In the genomic region with DNA sequence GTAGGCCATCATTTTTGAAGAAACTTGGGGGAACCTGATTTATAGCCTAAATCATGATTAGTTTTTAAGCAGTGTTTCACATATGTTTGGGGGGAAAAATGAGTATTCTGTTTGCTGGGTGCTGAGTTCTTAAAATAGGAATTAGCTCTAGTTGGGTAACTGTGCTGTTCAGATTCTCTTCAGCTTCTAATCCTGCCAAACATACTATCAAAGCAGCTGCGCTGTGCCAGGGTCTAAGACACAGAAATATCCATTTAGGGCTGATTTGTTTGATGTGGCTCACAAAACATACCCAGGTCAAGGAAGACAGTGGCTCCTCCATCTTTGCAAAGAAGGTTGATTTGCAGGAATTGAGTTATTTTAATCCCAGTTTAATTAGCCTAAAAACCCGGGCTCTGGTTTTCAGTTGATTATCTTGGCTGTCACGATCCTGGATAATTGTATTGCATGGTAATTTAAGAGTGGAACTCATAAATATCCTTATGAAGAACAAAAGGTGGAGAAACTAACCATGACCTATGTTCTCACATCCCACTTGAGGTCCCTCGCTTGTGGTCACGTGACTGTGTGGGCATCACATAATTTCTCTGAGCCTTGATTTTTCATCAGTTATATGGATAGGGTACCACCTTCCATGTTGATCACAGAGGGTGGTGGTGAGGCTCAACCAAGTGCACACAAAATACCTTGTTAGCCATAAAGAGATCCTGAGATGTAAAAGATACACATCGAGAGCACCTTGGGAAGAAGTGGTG, we compare ENCODE assay signal across 20 cellular contexts. TPM values are rescaled to one million over a fixed set of nuclear protein-coding genes. Genes with fewer than 3 reads are reported as not detected.
A peak's percentile ranks its signal among the peaks of the same experiment; 100 is the strongest.
DNase-seq lines count a peak whose midpoint lies in the region; ATAC-seq and TF ChIP-seq lines count a peak whose summit lies in the region.
"Had no signal": no experiment of that assay in that cellular context is flagged by ENCODE, and none has a peak within 500 bp of the region (broad histone marks: within the 10 kb centered on the region; RNA-seq: fewer than 3 reads in every experiment).

No MANE protein-coding gene starts in this region.

- ATAC-seq in activated CD8-positive, alpha-beta T cell treated with anti-CD3 and anti-CD28 coated beads, Interleukin-2, amount 10 ng/mL, durations not matched to agents 7 days and 5 days, result no peak
- ATAC-seq in right cardiac atrium (no peak), GM18498 (IDR thresholded peaks at IDR 0.05; ENCODE audit: unreplicated experiment) (no peak), HG02610 (IDR thresholded peaks at IDR 0.05; ENCODE audit: unreplicated experiment) (no peak), HG02763 (IDR thresholded peaks at IDR 0.05; ENCODE audit: unreplicated experiment) (no peak)
- ATAC-seq: upper lobe of right lung had no signal

- peaks cover 76% of the 10 kb centered on the region for H3K36me3 Mint-ChIP-seq in activated CD8-positive, alpha-beta T cell treated with anti-CD3 and anti-CD28 coated beads, Interleukin-2, amount 10 ng/mL, durations not matched to agents 7 days and 5 days (ENCODE audit: low read depth)

- H3K9me3 Mint-ChIP-seq in activated CD8-positive, alpha-beta T cell treated with anti-CD3 and anti-CD28 coated beads, Interleukin-2, amount 10 ng/mL, durations not matched to agents 7 days and 5 days (ENCODE audit: insufficient read depth), result peaks cover 3% of the 10 kb centered on the region
- H3K9me3 Mint-ChIP-seq: H9, WTC11 had no signal

- H3K4me3 Mint-ChIP-seq in activated CD8-positive, alpha-beta T cell treated with anti-CD3 and anti-CD28 coated beads, Interleukin-2, amount 10 ng/mL, durations not matched to agents 7 days and 5 days, result no peak overlapping the region
- H3K4me3 Mint-ChIP-seq: H9; T-helper 2 cell treated with Interferon-gamma antibody and Interleukin-4, amounts not matched to agents 5 μg/mL and 100 μg/mL, for 36 hours; WTC11 had no signal

- H3K27ac ChIP-seq in cardiac muscle cell, result peak overlapping the region; percentile 90
- peak overlapping the region; percentile 62 for H3K27ac ChIP-seq in right cardiac atrium (ENCODE audit: low read length)
- H3K27ac ChIP-seq: colonic mucosa, upper lobe of right lung had no signal

- H3K36me3 ChIP-seq in cardiac muscle cell, result peaks cover 5% of the 10 kb centered on the region
- H3K36me3 ChIP-seq: colonic mucosa, upper lobe of right lung had no signal

- no peak overlapping the region for H3K4me3 ChIP-seq in cardiac muscle cell
- H3K4me3 ChIP-seq in right cardiac atrium (ENCODE audit: low read length), result no peak overlapping the region
- H3K4me3 ChIP-seq: colonic mucosa, stomach, upper lobe of right lung had no signal

- H3K4me1 Mint-ChIP-seq in activated CD8-positive, alpha-beta T cell treated with anti-CD3 and anti-CD28 coated beads, Interleukin-2, amount 10 ng/mL, durations not matched to agents 7 days and 5 days (ENCODE audit: low read depth), result peaks cover 85% of the 10 kb centered on the region

- POLR2A ChIA-PET in activated CD8-positive, alpha-beta T cell treated with anti-CD3 and anti-CD28 coated beads, Interleukin-2, amount 10 ng/mL, durations not matched to agents 7 days and 5 days (lab: Charles Lee), result interaction anchor here (1.7 to 5.6 kb wide), 2 partner anchors 12 to 18 kb away, joined by 6 to 31 read pairs; no protein-coding TSS in a partner anchor

- no peaks in the 10 kb centered on the region for H3K27me3 Mint-ChIP-seq in activated CD8-positive, alpha-beta T cell treated with anti-CD3 and anti-CD28 coated beads, Interleukin-2, amount 10 ng/mL, durations not matched to agents 7 days and 5 days (ENCODE audit: low read depth)

- no peak for DNase-seq in cardiac muscle cell (ENCODE audit: low read depth in 1 of 2, low spot score in 1 of 2)
- no peak for DNase-seq in cardiac septum (ENCODE audit: low spot score)
- DNase-seq in activated CD8-positive, alpha-beta T cell treated with anti-CD3 and anti-CD28 coated beads, Interleukin-2, amount 10 ng/mL, durations not matched to agents 7 days and 5 days, result no peak
- no peak for DNase-seq in right cardiac atrium
- no peak for DNase-seq in globus pallidus (ENCODE audit: low spot score)
- DNase-seq: activated gamma-delta T cell treated with Interleukin-2 at 50 U/mL for 16 hours, colonic mucosa, COR-L47, EL, H9, KBM-7, NCI-H2029 treated with DMSO at 0.1 percent for 48 hours, NCI-H446 treated with DMSO at 0.1 percent for 48 hours, stomach, upper lobe of right lung had no signal

- no peaks in the 10 kb centered on the region for H3K27me3 ChIP-seq in cardiac muscle cell
- no peaks in the 10 kb centered on the region for H3K27me3 ChIP-seq in right cardiac atrium (ENCODE audit: control insufficient read depth, insufficient read depth)
- H3K27me3 ChIP-seq: colonic mucosa, stomach, upper lobe of right lung had no signal

- WGBS in right cardiac atrium, result 77% methylated on average over 6 of the region's 6 CpGs

- TF ChIP-seq CTCF in cardiac muscle cell (IDR thresholded peaks at IDR 0.05; ENCODE audit: low read depth, low read length), result no peak

- CTCF ChIA-PET in activated CD8-positive, alpha-beta T cell treated with anti-CD3 and anti-CD28 coated beads, Interleukin-2, amount 10 ng/mL, durations not matched to agents 7 days and 5 days (lab: Charles Lee), result interaction anchor here (0.9 to 1.8 kb wide), 7 partner anchors 12 to 135 kb away, joined by 3 to 7 read pairs (median 4); no protein-coding TSS in a partner anchor

- peak overlapping the region; percentile 16 for H3K27ac Mint-ChIP-seq in activated CD8-positive, alpha-beta T cell treated with anti-CD3 and anti-CD28 coated beads, Interleukin-2, amount 10 ng/mL, durations not matched to agents 7 days and 5 days
- H3K27ac Mint-ChIP-seq: H9, WTC11 had no signal

- intact Hi-C loops in cardiac septum (cut with DNase I), result no loop called here
- intact Hi-C loops in right cardiac atrium (cut with DNase I), result no loop called here

- H3K4me1 ChIP-seq in cardiac muscle cell (ENCODE audit: low read depth) (peaks cover 70% of the 10 kb centered on the region), right cardiac atrium (ENCODE audit: control insufficient read depth, insufficient read depth, low read length) (peaks cover 2% of the 10 kb centered on the region)
- H3K4me1 ChIP-seq: colonic mucosa, upper lobe of right lung had no signal

- H3K9me3 ChIP-seq in cardiac muscle cell (ENCODE audit: low read depth), result no peaks in the 10 kb centered on the region
- no peaks in the 10 kb centered on the region for H3K9me3 ChIP-seq in right cardiac atrium (ENCODE audit: control insufficient read depth, low read length)
- H3K9me3 ChIP-seq: colonic mucosa, stomach, upper lobe of right lung had no signal

RNA-seq across cellular contexts. Expression of gene CYFIP2, which starts 18.7 kb away (rescaled TPM):
- total RNA-seq in cardiac muscle cell, result 228 and 299 TPM in 2 replicates
- 126 and 171 TPM in 2 replicates for polyA plus RNA-seq in cardiac muscle cell
- total RNA-seq in cardiac septum, result 23.1 TPM
- total RNA-seq in activated CD8-positive, alpha-beta T cell treated with anti-CD3 and anti-CD28 coated beads, Interleukin-2, amount 10 ng/mL, durations not matched to agents 7 days and 5 days, result 100 to 1,000 TPM; 512 to 516 TPM
- 10 to 100 TPM; 33.4 to 43.8 (median 37.2) TPM for total RNA-seq in right cardiac atrium
- 27.4 TPM for polyA plus RNA-seq in right cardiac atrium
